Comparison of ENCODE assay signal across 8 cellular contexts in the genomic region with DNA sequence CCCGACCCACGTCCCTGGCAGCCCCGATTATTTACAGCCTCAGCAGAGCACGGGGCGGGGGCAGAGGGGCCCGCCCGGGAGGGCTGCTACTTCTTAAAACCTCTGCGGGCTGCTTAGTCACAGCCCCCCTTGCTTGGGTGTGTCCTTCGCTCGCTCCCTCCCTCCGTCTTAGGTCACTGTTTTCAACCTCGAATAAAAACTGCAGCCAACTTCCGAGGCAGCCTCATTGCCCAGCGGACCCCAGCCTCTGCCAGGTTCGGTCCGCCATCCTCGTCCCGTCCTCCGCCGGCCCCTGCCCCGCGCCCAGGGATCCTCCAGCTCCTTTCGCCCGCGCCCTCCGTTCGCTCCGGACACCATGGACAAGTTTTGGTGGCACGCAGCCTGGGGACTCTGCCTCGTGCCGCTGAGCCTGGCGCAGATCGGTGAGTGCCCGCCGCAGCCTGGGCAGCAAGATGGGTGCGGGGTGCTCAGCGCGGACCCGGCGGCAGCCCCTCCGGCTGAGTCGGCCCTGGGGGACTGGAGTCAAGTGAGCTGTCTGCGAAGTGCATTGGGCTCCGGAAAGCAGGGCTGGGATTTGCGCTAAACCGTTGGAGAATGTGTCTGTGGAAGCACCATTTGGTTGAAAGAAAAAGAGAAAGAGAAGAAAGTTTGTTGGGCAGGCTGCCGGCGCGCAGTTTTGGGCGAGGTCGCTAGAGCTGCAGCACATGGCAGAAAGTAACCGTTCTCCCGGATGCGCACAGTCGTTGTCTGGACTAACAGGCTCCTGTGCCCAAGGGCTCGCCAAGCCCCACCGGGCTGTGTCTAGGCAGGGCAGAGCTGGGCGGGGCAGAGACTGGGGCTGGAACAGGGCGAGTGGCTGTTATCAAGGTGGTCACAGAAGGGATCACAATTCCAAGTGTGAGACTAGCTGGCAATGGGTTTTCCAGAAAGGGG. TPM values are rescaled to one million over a fixed set of nuclear protein-coding genes. Genes with fewer than 3 reads are reported as not detected.
A peak's percentile ranks its signal among the peaks of the same experiment; 100 is the strongest.
DNase-seq lines count a peak whose midpoint lies in the region; ATAC-seq, FAIRE-seq and TF ChIP-seq lines count a peak whose summit lies in the region.

A gene (plus strand): TSS at position 223 of the 933 bp plus-strand sequence. CDS start 133 bp downstream, at position 356.

- H3K27ac ChIP-seq in duodenal mucosa (ENCODE audit: low read depth, low read length): peak within 1 kb of the TSS; percentile 87

- ATAC-seq in GM21717 (IDR thresholded peaks at IDR 0.05; ENCODE audit: unreplicated experiment): peak; percentile 36

- peaks cover 52 to 53% of the 10 kb centered on the region in 2 donors for H3K4me1 ChIP-seq in duodenal mucosa (ENCODE audit: control insufficient read depth in 1 of 2, insufficient read depth in 2 of 2, low read length in 2 of 2)

- peak within 1 kb of the TSS; percentile 82 to 88 for H3K9ac ChIP-seq in duodenal mucosa (ENCODE audit: low read depth in 1 of 2, low read length in 2 of 2)

- no peaks in the 10 kb centered on the region for H3K27me3 ChIP-seq in duodenal mucosa (ENCODE audit: control insufficient read depth in 1 of 2, insufficient read depth in 2 of 2, low read length in 2 of 2)

- peak within 1 kb of the TSS; percentile 90 to 94 for H3K4me3 ChIP-seq in duodenal mucosa (ENCODE audit: low read depth in 1 of 2, low read length in 2 of 2)

- DNase-seq in D721Med (ENCODE audit: insufficient read length, low spot score) (peak; percentile 23), MV-4-11 (lab: John Stamatoyannopoulos, UW) (peak; percentile 78), lung microvascular endothelial cell (ENCODE audit: low read depth in 2 of 2) (peak; percentile 64 to 67), NCI-H2171 treated with DMSO at 0.1 percent for 48 hours (lab: John Stamatoyannopoulos, UW) (no peak)
- peak; percentile 52 to 74 for DNase-seq in activated CD4-positive, alpha-beta T cell treated with anti-CD3 and anti-CD28 coated beads, Interleukin-2, amount 50 U/mL, for 24 hours (ENCODE audit: low read depth in 1 of 2, low spot score in 1 of 2)
- DNase-seq in stimulated activated CD8-positive, alpha-beta memory T cell treated with anti-CD3 and anti-CD28 coated beads, Interleukin-12 subunit alpha, Interleukin-12 subunit beta, amount 100 ng/mL, for 24 hours (ENCODE audit: extremely low read depth): peak; percentile 49

- no peak for FAIRE-seq in D721Med (lab: Jason Lieb, UNC)

- no peaks in the 10 kb centered on the region for H3K36me3 ChIP-seq in duodenal mucosa (ENCODE audit: control insufficient read depth in 1 of 2, insufficient read depth in 2 of 2, low read length in 2 of 2)

- TF ChIP-seq CTCF in D721Med (IDR thresholded peaks at IDR 0.05; ENCODE audit: insufficient read depth, missing control alignments): no peak

- no peaks in the 10 kb centered on the region for H3K9me3 ChIP-seq in duodenal mucosa (ENCODE audit: control insufficient read depth in 1 of 2, low read length in 2 of 2)

RNA-seq across cellular contexts. Expression of the gene that starts here (rescaled TPM):
- 0.79 and 15.7 TPM in 2 replicates for total RNA-seq in lung microvascular endothelial cell
